Comparison of ENCODE assay signal across 8 cellular contexts in genomic region chr3:43544277-43544676, GRCh38.
DNase-seq lines count a peak whose midpoint lies in the region; ATAC-seq, FAIRE-seq and TF ChIP-seq lines count a peak whose summit lies in the region.
"Not testable (repeated sequence)": the region's sequence is repeated elsewhere in the genome, so short reads cannot be mapped to it uniquely, and the experiment has no call there.

No MANE protein-coding gene starts in this region.

- WGBS in pancreas, 2 donors: 95 to 100% methylated on average over 3 of the region's 3 CpGs

- not testable (repeated sequence) for H3K36me3 ChIP-seq in KMS-11 (ENCODE audit: insufficient read depth); pancreas

- H4K20me1 ChIP-seq in KMS-11 (ENCODE audit: insufficient read depth): not testable (repeated sequence)

- TF ChIP-seq CTCF in KMS-11 (conservative IDR thresholded peaks at IDR 0.05; ENCODE audit: low read depth, low read length) (peak; percentile 51), dorsolateral prefrontal cortex (IDR thresholded peaks at IDR 0.05 in 54 of 56, conservative IDR thresholded peaks at IDR 0.05 in 2 of 56; ENCODE audit: low read depth in 1 of 56, partially characterized antibody in 56 of 56) (peak in 55 of 56 donors; percentile 51 to 88 (median 73)), pancreas (IDR thresholded peaks at IDR 0.05) (peak in 3 of 4 donors; percentile 19 to 45 (median 39))

- peak in 3 of 4 donors; percentile 74 to 80 (median 79) for ATAC-seq in pancreas

- intact Hi-C loops in dorsolateral prefrontal cortex (cut with DNase I): loop anchor here (5.0 to 10.0 kb wide), 3 partner anchors 221 to 691 kb away; no protein-coding TSS in a partner anchor
- intact Hi-C loops in pancreas (cut with DNase I): loop anchor here in 1 of 3 donors (10.0 kb wide), 1 partner anchor 651 kb away; no protein-coding TSS in a partner anchor

- H3K27me3 ChIP-seq in KMS-11 (ENCODE audit: insufficient read depth, low read depth); dorsolateral prefrontal cortex; pancreas: not testable (repeated sequence)

- H2AFZ ChIP-seq in KMS-11 (ENCODE audit: low read depth): not testable (repeated sequence)

- H3K9ac ChIP-seq in KMS-11: not testable (repeated sequence)

- DNase-seq in A172 (ENCODE audit: low spot score): peak; percentile 53
- peak; percentile 20 for DNase-seq in GDM1 (lab: John Stamatoyannopoulos, UW)
- DNase-seq in NCI-H69 (lab: John Stamatoyannopoulos, UW): peak; percentile 31
- DNase-seq in dorsolateral prefrontal cortex, pancreas: not testable (repeated sequence)
- DNase-seq in iPS-NIHi11 (ENCODE audit: low spot score): peak; percentile 33

- H3K79me2 ChIP-seq in KMS-11 (ENCODE audit: insufficient read depth, low read depth): not testable (repeated sequence)

- not testable (repeated sequence) for H3K4me3 ChIP-seq in KMS-11 (IDR thresholded peaks at IDR 0.05; ENCODE audit: insufficient read depth, low read depth, low read length); dorsolateral prefrontal cortex; pancreas

- H3K4me2 ChIP-seq in KMS-11: not testable (repeated sequence)

- H3K4me1 ChIP-seq in KMS-11 (ENCODE audit: low read depth, poor library complexity, severe bottlenecking); pancreas: not testable (repeated sequence)

- not testable (repeated sequence) for H3K27ac ChIP-seq in KMS-11, dorsolateral prefrontal cortex, pancreas

- not testable (repeated sequence) for H3K9me3 ChIP-seq in pancreas

- peak; percentile 92 for FAIRE-seq in TTC549 (lab: Jason Lieb, UNC)
- FAIRE-seq in pancreas (lab: Jason Lieb, UNC): peak; percentile 95
